Comparison of ENCODE assay signal across 8 cellular contexts in genomic region chr3:129027544-129027880, GRCh38. TPM values are rescaled to one million over a fixed set of nuclear protein-coding genes. Genes with fewer than 3 reads are reported as not detected.
DNase-seq lines count a peak whose midpoint lies in the region; ATAC-seq and TF ChIP-seq lines count a peak whose summit lies in the region.

No MANE protein-coding gene starts in this region.

- H3K27me3 Mint-ChIP-seq in activated CD4-positive, alpha-beta T cell treated with anti-CD3 and anti-CD28 coated beads for 36 hours: no peaks in the 10 kb centered on the region
- H3K27me3 Mint-ChIP-seq in stimulated activated naive CD8-positive, alpha-beta T cell treated with anti-CD3 and anti-CD28 coated beads, Interleukin-15, amount 100 ng/mL, for 72 hours: no peaks in the 10 kb centered on the region

- H3K27me3 ChIP-seq in SU-DHL-6 (ENCODE audit: low read length): no peaks in the 10 kb centered on the region

- no peaks in the 10 kb centered on the region for H3K9me2 ChIP-seq in SU-DHL-6 (replicated peaks; ENCODE audit: insufficient read depth, low read length)

- CTCF ChIA-PET in activated CD4-positive, alpha-beta T cell treated with anti-CD3 and anti-CD28 coated beads for 36 hours (lab: Charles Lee): interaction anchor here (0.6 to 4.1 kb wide), 23 partner anchors 9 to 395 kb away, joined by 3 to 62 read pairs (median 4); no protein-coding TSS in a partner anchor

- H3K79me2 ChIP-seq in SU-DHL-6 (ENCODE audit: insufficient read depth, low read length): no peaks in the 10 kb centered on the region

- H3K9ac ChIP-seq in SU-DHL-6 (ENCODE audit: low read length): peak overlapping the region; percentile 39

- peak overlapping the region; percentile 92 for H2AFZ ChIP-seq in SU-DHL-6 (ENCODE audit: low read depth, low read length, severe bottlenecking)

- H3K27ac ChIP-seq in SU-DHL-6 (ENCODE audit: low read depth, low read length): no peak overlapping the region

- H3F3A ChIP-seq in SU-DHL-6 (ENCODE audit: insufficient read depth): no peaks in the 10 kb centered on the region

- TF ChIP-seq CTCF in SU-DHL-6 (IDR thresholded peaks at IDR 0.05; ENCODE audit: insufficient read depth, low read length, poor library complexity, severe bottlenecking): no peak

- DNase-seq in activated CD4-positive, alpha-beta T cell treated with anti-CD3 and anti-CD28 coated beads for 36 hours: no peak
- no peak for DNase-seq in activated CD4-positive, alpha-beta T cell treated with anti-CD3 and anti-CD28 coated beads, Interleukin-2, amount 50 U/mL, for 4 hours
- no peak for DNase-seq in stimulated activated naive CD8-positive, alpha-beta T cell treated with anti-CD3 and anti-CD28 coated beads, Interleukin-15, amount 100 ng/mL, for 72 hours
- no peak for DNase-seq in NCI-H226

- no peaks in the 10 kb centered on the region for H3K36me3 ChIP-seq in SU-DHL-6 (ENCODE audit: low read length)

- H3K9me3 ChIP-seq in SU-DHL-6 (ENCODE audit: insufficient read depth, low read length) (no peaks in the 10 kb centered on the region), iPS-18c (ENCODE audit: control insufficient read depth, insufficient read depth, low read length) (peaks cover 4% of the 10 kb centered on the region)

- H3K4me2 ChIP-seq in SU-DHL-6 (ENCODE audit: low read depth, low read length, poor library complexity, severe bottlenecking): peak overlapping the region; percentile 69

- ATAC-seq in activated CD4-positive, alpha-beta T cell treated with anti-CD3 and anti-CD28 coated beads for 36 hours: no peak
- no peak for ATAC-seq in stimulated activated naive CD8-positive, alpha-beta T cell treated with anti-CD3 and anti-CD28 coated beads, Interleukin-15, amount 100 ng/mL, for 72 hours
- ATAC-seq in activated CD4-positive, CD25-positive, alpha-beta regulatory T cell treated with anti-CD3 and anti-CD28 coated beads, Interleukin-2, amount 50 U/mL, for 24 hours: no peak
- ATAC-seq in HG02588 (IDR thresholded peaks at IDR 0.05; ENCODE audit: unreplicated experiment): no peak

- no peaks in the 10 kb centered on the region for H3K9me3 Mint-ChIP-seq in activated CD4-positive, alpha-beta T cell treated with anti-CD3 and anti-CD28 coated beads for 36 hours (ENCODE audit: low read depth)
- H3K9me3 Mint-ChIP-seq in stimulated activated naive CD8-positive, alpha-beta T cell treated with anti-CD3 and anti-CD28 coated beads, Interleukin-15, amount 100 ng/mL, for 72 hours: no peaks in the 10 kb centered on the region

- H3K27ac Mint-ChIP-seq in activated CD4-positive, alpha-beta T cell treated with anti-CD3 and anti-CD28 coated beads for 36 hours: no peak overlapping the region
- H3K27ac Mint-ChIP-seq in stimulated activated naive CD8-positive, alpha-beta T cell treated with anti-CD3 and anti-CD28 coated beads, Interleukin-15, amount 100 ng/mL, for 72 hours: peak overlapping the region in 1 of 2 donors; percentile 9

- POLR2A ChIA-PET in activated CD4-positive, alpha-beta T cell treated with anti-CD3 and anti-CD28 coated beads for 36 hours (lab: Charles Lee): interaction anchor here (0.6 to 3.2 kb wide), 7 partner anchors 11 to 289 kb away, joined by 3 to 19 read pairs (median 4); a partner anchor contains a TSS

- H4K20me1 ChIP-seq in SU-DHL-6 (ENCODE audit: low read depth, low read length): no peaks in the 10 kb centered on the region

- intact Hi-C loops in activated CD4-positive, alpha-beta T cell treated with anti-CD3 and anti-CD28 coated beads for 36 hours (cut with DNase I, micrococcal nuclease): loop anchor here (1.0 to 2.0 kb wide), 11 partner anchors 26 to 377 kb away; partner anchors contain the start of genes CFAP92 (in 2 of the 2), ISY1 (in 2 of the 2), ACAD9 (in 1 of the 2) and COPG1 (in 1 of the 2)

- H3K4me1 Mint-ChIP-seq in activated CD4-positive, alpha-beta T cell treated with anti-CD3 and anti-CD28 coated beads for 36 hours: peaks cover 12% of the 10 kb centered on the region
- peaks cover 26% of the 10 kb centered on the region for H3K4me1 Mint-ChIP-seq in stimulated activated naive CD8-positive, alpha-beta T cell treated with anti-CD3 and anti-CD28 coated beads, Interleukin-15, amount 100 ng/mL, for 72 hours

- H3K4me3 Mint-ChIP-seq in activated CD4-positive, alpha-beta T cell treated with anti-CD3 and anti-CD28 coated beads for 36 hours: peak overlapping the region; percentile 72
- H3K4me3 Mint-ChIP-seq in stimulated activated naive CD8-positive, alpha-beta T cell treated with anti-CD3 and anti-CD28 coated beads, Interleukin-15, amount 100 ng/mL, for 72 hours: peak overlapping the region; percentile 29 to 79

- H3K36me3 Mint-ChIP-seq in activated CD4-positive, alpha-beta T cell treated with anti-CD3 and anti-CD28 coated beads for 36 hours (ENCODE audit: low read depth): no peaks in the 10 kb centered on the region

- peak overlapping the region; percentile 36 for H3K4me3 ChIP-seq in SU-DHL-6 (ENCODE audit: insufficient read depth, low read length, poor library complexity, severe bottlenecking)
- H3K4me3 ChIP-seq in iPS-18c (ENCODE audit: insufficient read depth, low read depth, low read length): peak overlapping the region; percentile 40; the same call in 1 of the 2 replicates

RNA-seq across cellular contexts. Expression of gene EFCC1, which starts 26.4 kb away (rescaled TPM):
- under 1 TPM; 0.19 to 0.39 TPM for total RNA-seq in activated CD4-positive, alpha-beta T cell treated with anti-CD3 and anti-CD28 coated beads for 36 hours

RNA-seq across cellular contexts. Expression of gene GP9, which starts 33.1 kb away (rescaled TPM):
- not detected for total RNA-seq in activated CD4-positive, alpha-beta T cell treated with anti-CD3 and anti-CD28 coated beads for 36 hours

RNA-seq across cellular contexts. Expression of gene CFAP92, which starts 33.6 kb away (rescaled TPM):
- under 1 TPM; 0.64 to 0.88 TPM for total RNA-seq in activated CD4-positive, alpha-beta T cell treated with anti-CD3 and anti-CD28 coated beads for 36 hours
